Comparison of ENCODE assay signal across 1 cellular context in the genomic region with DNA sequence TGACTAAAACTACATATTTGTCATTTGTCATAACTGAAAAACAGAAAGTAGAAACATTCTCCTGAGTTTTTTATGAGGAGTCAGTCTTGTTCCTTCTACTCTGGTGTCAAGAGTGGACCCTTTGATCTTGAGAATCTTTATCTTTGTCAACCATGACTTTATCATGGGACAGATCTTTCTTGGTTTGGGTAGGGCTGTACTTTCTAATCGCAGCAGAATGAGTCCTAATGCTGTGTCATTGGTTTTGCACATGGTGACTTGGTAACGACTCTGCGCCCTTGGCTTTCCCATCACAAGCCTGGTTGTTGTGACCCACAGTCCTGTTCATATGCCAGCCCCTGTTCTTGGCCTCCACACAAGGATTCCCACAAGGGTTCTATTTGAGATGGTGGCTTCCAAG.
TF ChIP-seq lines count a peak whose summit lies in the region.

No MANE protein-coding gene starts in this region.

TF ChIP-seq in IMR-90, 13 proteins besides CTCF, POLR2A, EP300 and RAD21:
- TF ChIP-seq NFE2L2 (IDR thresholded peaks at IDR 0.05; ENCODE audit: low read depth, low read length) = no peak
- no peak for TF ChIP-seq FOS (IDR thresholded peaks at IDR 0.05; ENCODE audit: low read depth, low read length)
